In genomic region chr20:4453369-4453768, GRCh38 we compare ENCODE assay signal across 19 cellular contexts.
"Had no signal": no experiment of that assay in that cellular context is flagged by ENCODE, and none has a peak within 500 bp of the region (broad histone marks: within the 10 kb centered on the region; RNA-seq: fewer than 3 reads in every experiment).

No MANE protein-coding gene starts in this region.

- DNase-seq: activated CD4-positive, alpha-beta memory T cell treated with anti-CD3 and anti-CD28 coated beads for 36 hours; activated CD4-positive, alpha-beta T cell treated with anti-CD3 and anti-CD28 coated beads for 48 hours; activated CD4-positive, CD25-positive, alpha-beta regulatory T cell treated with anti-CD3 and anti-CD28 coated beads, Interleukin-2, amount 50 U/mL, for 72 hours; activated gamma-delta T cell; activated naive CD4-positive, alpha-beta T cell treated with anti-CD3 and anti-CD28 coated beads for 36 hours; activated T-cell treated with anti-CD3 and anti-CD28 coated beads for 4 hours; activated T-cell treated with anti-CD3 and anti-CD28 coated beads, Interleukin-2, amount 50 U/mL, for 48 hours; amygdala; brain microvascular endothelial cell; KG1; NCI-H1092 treated with DMSO at 0.1 percent for 48 hours; NCI-H1417 treated with DMSO at 0.1 percent for 48 hours; NCI-H1694; NCI-H2029; NCI-H345; NCI-H510A; NCI-H526 treated with DMSO at 0.1 percent for 48 hours; NCI-H82 had no signal

- H3K36me3 ChIP-seq: brain microvascular endothelial cell, cardiac muscle cell had no signal

- H3K27me3 ChIP-seq: brain microvascular endothelial cell, cardiac muscle cell had no signal

- H3K27ac ChIP-seq: brain microvascular endothelial cell, cardiac muscle cell had no signal

- H3K4me3 ChIP-seq: cardiac muscle cell had no signal
